13 cellular contexts compared by ENCODE assay signal in the genomic region with DNA sequence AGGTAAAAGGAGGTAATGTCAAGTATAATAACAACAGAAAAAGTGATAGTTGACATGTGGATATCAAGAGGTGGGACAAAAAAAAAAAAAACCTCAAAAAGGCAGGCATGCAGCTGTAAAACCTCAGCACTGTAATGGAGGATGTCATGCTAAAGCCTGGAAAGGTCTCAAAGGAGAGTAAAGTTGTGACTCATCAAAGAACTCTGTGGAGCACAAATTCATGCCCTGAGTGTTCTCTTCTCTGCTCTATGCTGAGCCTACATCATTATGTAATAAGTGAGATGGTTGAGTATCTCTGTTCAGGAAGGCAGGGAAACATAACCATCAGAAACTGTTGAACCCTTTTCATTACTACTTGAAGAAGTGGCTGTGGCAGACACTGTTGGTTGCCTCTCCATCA.
"Had no signal": no experiment of that assay in that cellular context is flagged by ENCODE, and none has a peak within 500 bp of the region (broad histone marks: within the 10 kb centered on the region; RNA-seq: fewer than 3 reads in every experiment).

No MANE protein-coding gene starts in this region.

- H3K36me3 ChIP-seq: brain microvascular endothelial cell, transverse colon had no signal

- H3K27ac ChIP-seq: brain microvascular endothelial cell, parathyroid adenoma, transverse colon had no signal

- H3K9me3 ChIP-seq: transverse colon had no signal

- DNase-seq: activated CD4-positive, alpha-beta T cell treated with anti-CD3 and anti-CD28 coated beads, Interleukin-2, amount 50 U/mL, for 48 hours; activated CD4-positive, CD25-positive, alpha-beta regulatory T cell treated with anti-CD3 and anti-CD28 coated beads, Interleukin-2, amount 50 U/mL, for 72 hours; activated effector memory CD4-positive, alpha-beta T cell treated with Interleukin-2 at 50 U/mL for 16 hours; activated T-cell treated with anti-CD3 and anti-CD28 coated beads, Interleukin-2, amount 50 U/mL, for 24 hours; amygdala; brain microvascular endothelial cell; hypothalamus; left ventricle myocardium superior; naive thymus-derived CD8-positive, alpha-beta T cell; retina; substantia nigra; transverse colon had no signal

- H3K4me1 ChIP-seq: parathyroid adenoma, transverse colon had no signal

- H3K4me3 ChIP-seq: transverse colon had no signal

- H3K9ac ChIP-seq: parathyroid adenoma had no signal

- H3K27me3 ChIP-seq: brain microvascular endothelial cell, transverse colon had no signal

- H2AFZ ChIP-seq: parathyroid adenoma had no signal

- H3K79me2 ChIP-seq: parathyroid adenoma had no signal
